ENCODE assay signal across 22 cellular contexts in the genomic region with DNA sequence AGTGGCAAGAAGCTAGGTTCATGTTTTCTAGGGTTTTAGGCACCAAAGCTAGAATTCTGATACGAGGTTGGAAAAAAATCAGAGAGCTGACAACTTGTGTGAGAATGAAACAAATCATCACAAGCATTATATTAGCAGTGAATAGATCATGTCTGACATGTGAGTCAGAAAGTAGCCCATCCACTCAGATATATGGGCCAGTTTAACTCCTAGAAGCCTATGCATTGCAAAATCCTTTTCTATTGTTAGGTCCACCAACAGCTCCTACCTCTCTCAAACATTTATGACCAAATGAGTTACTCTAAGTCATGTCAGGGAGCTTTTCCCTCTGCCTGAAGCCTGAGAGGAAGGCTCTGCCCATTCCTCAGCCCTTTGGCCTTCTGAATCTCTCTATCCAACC. TPM values are rescaled to one million over a fixed set of nuclear protein-coding genes. Genes with fewer than 3 reads are reported as not detected.
"Had no signal": no experiment of that assay in that cellular context is flagged by ENCODE, and none has a peak within 500 bp of the region (broad histone marks: within the 10 kb centered on the region; RNA-seq: fewer than 3 reads in every experiment).

No MANE protein-coding gene starts in this region.

- H3K36me3 ChIP-seq: colonic mucosa, gastrocnemius medialis, ovary, right lobe of liver, upper lobe of left lung had no signal

- H3K4me3 ChIP-seq: colonic mucosa, gastrocnemius medialis, ovary, psoas muscle, right lobe of liver, testis, upper lobe of left lung had no signal

- H3K4me3 Mint-ChIP-seq: activated B cell treated with CpG ODN at 0.5 μM for 24 hours; activated CD4-positive, alpha-beta memory T cell treated with anti-CD3 and anti-CD28 coated beads for 36 hours; activated naive CD8-positive, alpha-beta T cell treated with anti-CD3 and anti-CD28 coated beads, Interleukin-2, amount 10 ng/mL, durations not matched to agents 7 days and 5 days; activated T-helper 17 cell treated with anti-CD3 and anti-CD28 coated beads, Interleukin-2, amount 50 U/mL, for 72 hours; central memory CD8-positive, alpha-beta T cell; endodermal cell; immature natural killer cell; naive thymus-derived CD8-positive, alpha-beta T cell; stimulated activated effector memory CD8-positive, alpha-beta T cell treated with anti-CD3 and anti-CD28 coated beads, Interleukin-12 subunit alpha, Interleukin-12 subunit beta, amount 100 ng/mL, for 72 hours; T-helper 2 cell treated with Interferon-gamma antibody and Interleukin-4, amounts not matched to agents 5 μg/mL and 100 μg/mL, for 36 hours had no signal

- H3K27ac ChIP-seq: colonic mucosa, gastrocnemius medialis, ovary, psoas muscle, right lobe of liver, testis, upper lobe of left lung had no signal

- H3K4me1 Mint-ChIP-seq: activated B cell treated with CpG ODN at 0.5 μM for 24 hours; activated naive CD8-positive, alpha-beta T cell treated with anti-CD3 and anti-CD28 coated beads, Interleukin-2, amount 10 ng/mL, durations not matched to agents 7 days and 5 days; activated T-helper 17 cell treated with anti-CD3 and anti-CD28 coated beads, Interleukin-2, amount 50 U/mL, for 72 hours; central memory CD8-positive, alpha-beta T cell; endodermal cell; immature natural killer cell; naive thymus-derived CD8-positive, alpha-beta T cell; stimulated activated effector memory CD8-positive, alpha-beta T cell treated with anti-CD3 and anti-CD28 coated beads, Interleukin-12 subunit alpha, Interleukin-12 subunit beta, amount 100 ng/mL, for 72 hours had no signal

- H3K9me3 ChIP-seq: colonic mucosa, gastrocnemius medialis, ovary, psoas muscle, right lobe of liver, testis, upper lobe of left lung had no signal

- H3K36me3 Mint-ChIP-seq: activated CD4-positive, alpha-beta memory T cell treated with anti-CD3 and anti-CD28 coated beads for 36 hours; activated naive CD8-positive, alpha-beta T cell treated with anti-CD3 and anti-CD28 coated beads, Interleukin-2, amount 10 ng/mL, durations not matched to agents 7 days and 5 days; immature natural killer cell; naive thymus-derived CD8-positive, alpha-beta T cell; stimulated activated effector memory CD8-positive, alpha-beta T cell treated with anti-CD3 and anti-CD28 coated beads, Interleukin-12 subunit alpha, Interleukin-12 subunit beta, amount 100 ng/mL, for 72 hours had no signal

- ATAC-seq: activated T-helper 17 cell treated with anti-CD3 and anti-CD28 coated beads, Interleukin-2, amount 50 U/mL, for 72 hours; gastrocnemius medialis; naive thymus-derived CD8-positive, alpha-beta T cell; psoas muscle had no signal

- H3K27ac Mint-ChIP-seq: activated B cell treated with CpG ODN at 0.5 μM for 24 hours; activated CD4-positive, alpha-beta memory T cell treated with anti-CD3 and anti-CD28 coated beads for 36 hours; activated naive CD8-positive, alpha-beta T cell treated with anti-CD3 and anti-CD28 coated beads, Interleukin-2, amount 10 ng/mL, durations not matched to agents 7 days and 5 days; activated T-helper 17 cell treated with anti-CD3 and anti-CD28 coated beads, Interleukin-2, amount 50 U/mL, for 72 hours; endodermal cell; immature natural killer cell; naive thymus-derived CD8-positive, alpha-beta T cell; stimulated activated effector memory CD8-positive, alpha-beta T cell treated with anti-CD3 and anti-CD28 coated beads, Interleukin-12 subunit alpha, Interleukin-12 subunit beta, amount 100 ng/mL, for 72 hours; T-helper 2 cell treated with Interferon-gamma antibody and Interleukin-4, amounts not matched to agents 5 μg/mL and 100 μg/mL, for 36 hours had no signal

- H3K4me1 ChIP-seq: colonic mucosa, right lobe of liver, testis had no signal

- H3K27me3 ChIP-seq: colonic mucosa, gastrocnemius medialis, ovary, right lobe of liver, testis, upper lobe of left lung had no signal

- H3K9me3 Mint-ChIP-seq: activated B cell treated with CpG ODN at 0.5 μM for 24 hours; activated CD4-positive, alpha-beta memory T cell treated with anti-CD3 and anti-CD28 coated beads for 36 hours; activated naive CD8-positive, alpha-beta T cell treated with anti-CD3 and anti-CD28 coated beads, Interleukin-2, amount 10 ng/mL, durations not matched to agents 7 days and 5 days; activated T-helper 17 cell treated with anti-CD3 and anti-CD28 coated beads, Interleukin-2, amount 50 U/mL, for 72 hours; central memory CD8-positive, alpha-beta T cell; endodermal cell; immature natural killer cell; naive thymus-derived CD8-positive, alpha-beta T cell; stimulated activated effector memory CD8-positive, alpha-beta T cell treated with anti-CD3 and anti-CD28 coated beads, Interleukin-12 subunit alpha, Interleukin-12 subunit beta, amount 100 ng/mL, for 72 hours; T-helper 2 cell treated with Interferon-gamma antibody and Interleukin-4, amounts not matched to agents 5 μg/mL and 100 μg/mL, for 36 hours had no signal

- H3K27me3 Mint-ChIP-seq: activated B cell treated with CpG ODN at 0.5 μM for 24 hours had no signal

- DNase-seq: activated B cell treated with CpG ODN at 0.5 μM for 24 hours; activated CD4-positive, alpha-beta memory T cell treated with anti-CD3 and anti-CD28 coated beads for 36 hours; activated CD4-positive, alpha-beta T cell treated with anti-CD3 and anti-CD28 coated beads for 4 hours; activated naive CD4-positive, alpha-beta T cell treated with Interleukin-2 at 50 U/mL for 16 hours; activated naive CD8-positive, alpha-beta T cell treated with anti-CD3 and anti-CD28 coated beads, Interleukin-2, amount 10 ng/mL, durations not matched to agents 7 days and 5 days; colonic mucosa; endodermal cell; gastrocnemius medialis; head of caudate nucleus; immature natural killer cell; mesendoderm; naive thymus-derived CD8-positive, alpha-beta T cell; ovary; psoas muscle; right lobe of liver; stimulated activated CD4-positive, alpha-beta T cell treated with anti-CD3 and anti-CD28 coated beads, Interleukin-4, amount 100 ng/mL, for 24 hours; testis; upper lobe of left lung had no signal

RNA-seq across cellular contexts. Expression of a gene that starts 44.0 kb away (rescaled TPM):
- total RNA-seq: activated CD4-positive, alpha-beta memory T cell treated with anti-CD3 and anti-CD28 coated beads for 36 hours; activated naive CD8-positive, alpha-beta T cell treated with anti-CD3 and anti-CD28 coated beads, Interleukin-2, amount 10 ng/mL, durations not matched to agents 7 days and 5 days; activated T-helper 17 cell treated with anti-CD3 and anti-CD28 coated beads, Interleukin-2, amount 50 U/mL, for 72 hours; naive thymus-derived CD8-positive, alpha-beta T cell had no signal
- polyA plus RNA-seq: immature natural killer cell; naive thymus-derived CD8-positive, alpha-beta T cell had no signal
